In genomic region chr1:5886140-5886483, GRCh38 we compare ENCODE assay signal across 18 cellular contexts.
A peak's percentile ranks its signal among the peaks of the same experiment; 100 is the strongest.
DNase-seq lines count a peak whose midpoint lies in the region; ATAC-seq, FAIRE-seq and TF ChIP-seq lines count a peak whose summit lies in the region.
"Had no signal": no experiment of that assay in that cellular context is flagged by ENCODE, and none has a peak within 500 bp of the region (broad histone marks: within the 10 kb centered on the region; RNA-seq: fewer than 3 reads in every experiment).

No MANE protein-coding gene starts in this region.

- H3K36me3 ChIP-seq in SK-N-SH (replicated peaks in 1 of 2; ENCODE audit: control insufficient read depth in 1 of 2, insufficient read depth in 2 of 2, low read length in 1 of 2) = peaks cover 0 to 2% of the 10 kb centered on the region in 2 experiments
- peaks cover 23 to 52% (median 40%) of the 10 kb centered on the region in 11 experiments for H3K36me3 ChIP-seq in BLaER1 treated with 17β-estradiol and CSF1 and Interleukin-3, amounts not matched to agents 10 nM and 100 nM
- peaks cover 17% of the 10 kb centered on the region; the same call in 2 of the 3 replicates for H3K36me3 ChIP-seq in K562 (ENCODE audit: control insufficient read depth, insufficient read depth, low read length)
- peaks cover 4% of the 10 kb centered on the region for H3K36me3 ChIP-seq in osteoblast (ENCODE audit: insufficient read depth, low read length)

- peak overlapping the region in 1 of 2 experiments; percentile 77; a peak in 2 of 4 replicates for H3K27ac ChIP-seq in SK-N-SH (ENCODE audit: low read depth in 2 of 2, low read length in 1 of 2)
- H3K27ac ChIP-seq in BLaER1 treated with 17β-estradiol and CSF1 and Interleukin-3, amounts not matched to agents 10 nM and 100 nM = peak overlapping the region in 7 of 11 experiments; percentile 93 to 99 (median 95); a peak in 12 of 22 replicates
- peak overlapping the region; percentile 21; the same call in 2 of the 3 replicates for H3K27ac ChIP-seq in K562 (ENCODE audit: extremely low read depth, low read depth, low read length)
- no peak overlapping the region for H3K27ac ChIP-seq in osteoblast (ENCODE audit: low read depth, low read length)
- H3K27ac ChIP-seq: C4-2B had no signal

- H3K9me1 ChIP-seq in K562 (ENCODE audit: control insufficient read depth, insufficient read depth, low read length) = peaks cover 19% of the 10 kb centered on the region

- CTCF ChIA-PET in SK-N-SH (lab: Yijun Ruan, JAX) = interaction anchor here (1.5 kb wide), 2 partner anchors 37 to 89 kb away, joined by 3 to 4 read pairs; no protein-coding TSS in a partner anchor
- CTCF ChIA-PET in K562 (lab: Yijun Ruan, JAX; ENCODE audit: low intra/inter-chr PET ratio) = interaction anchor here (1.3 kb wide), 1 partner anchor 30 kb away, joined by 3 read pairs; no protein-coding TSS in a partner anchor

- H3K79me2 ChIP-seq in SK-N-SH (ENCODE audit: insufficient read depth) (no peaks in the 10 kb centered on the region), K562 (ENCODE audit: control insufficient read depth, insufficient read depth, low read length) (no peaks in the 10 kb centered on the region), osteoblast (ENCODE audit: insufficient read depth, low read length) (no peaks in the 10 kb centered on the region)

- H3K9me3 ChIP-seq in SK-N-SH = no peaks in the 10 kb centered on the region
- peaks cover 20 to 44% (median 34%) of the 10 kb centered on the region in 11 experiments for H3K9me3 ChIP-seq in BLaER1 treated with 17β-estradiol and CSF1 and Interleukin-3, amounts not matched to agents 10 nM and 100 nM (replicated peaks in 1 of 11)
- no peaks in the 10 kb centered on the region for H3K9me3 ChIP-seq in K562 (replicated peaks; ENCODE audit: control insufficient read depth, insufficient read depth, low read depth, low read length)
- no peaks in the 10 kb centered on the region for H3K9me3 ChIP-seq in osteoblast (ENCODE audit: low read depth, low read length)
- H3K9me3 ChIP-seq: Caco-2 had no signal

- H2AFZ ChIP-seq in SK-N-SH (ENCODE audit: low read depth) (no peak overlapping the region), K562 (ENCODE audit: low read depth, low read length) (no peak overlapping the region), osteoblast (ENCODE audit: low read length) (no peak overlapping the region)

- BruUV-seq in K562 (replicated peaks; lab: Mats Ljungman, UMichigan) = no TSS peak

- no peak for FAIRE-seq in K562 (lab: Jason Lieb, UNC)
- FAIRE-seq: D721Med, G401.6, GM12891, GM19239, HTR-8/SVneo had no signal

- TF ChIP-seq RAD21 in SK-N-SH (IDR thresholded peaks at IDR 0.05; ENCODE audit: low read length) = no peak
- TF ChIP-seq RAD21 in K562 (CRISPR knock-in tag; conservative IDR thresholded peaks at IDR 0.05 in 1 of 2, IDR thresholded peaks at IDR 0.05 in 1 of 2) = no peak

- in situ Hi-C loops in K562 (cut with MboI) = no loop called here

- POLR2A ChIA-PET in SK-N-SH (lab: Yijun Ruan, JAX) = interaction anchor here (0.6 to 1.7 kb wide), 2 partner anchors 27 to 238 kb away, joined by 3 to 5 read pairs; no protein-coding TSS in a partner anchor
- POLR2A ChIA-PET in K562 (lab: Yijun Ruan, JAX) = interaction anchor here (0.5 to 1.5 kb wide), 12 partner anchors 10 to 717 kb away, joined by 3 to 8 read pairs (median 3); no protein-coding TSS in a partner anchor

- H3K9me2 ChIP-seq in SK-N-SH = no peaks in the 10 kb centered on the region

- H3K27me3 ChIP-seq in SK-N-SH (ENCODE audit: insufficient read depth) (no peaks in the 10 kb centered on the region), K562 (ENCODE audit: control insufficient read depth in 2 of 2, insufficient read depth in 2 of 2, low read length in 2 of 2) (no peaks in the 10 kb centered on the region), osteoblast (ENCODE audit: insufficient read depth, low read length) (no peaks in the 10 kb centered on the region)
- peaks cover 0 to 11% (median 0%) of the 10 kb centered on the region in 11 experiments; a peak in 1 of 22 replicates for H3K27me3 ChIP-seq in BLaER1 treated with 17β-estradiol and CSF1 and Interleukin-3, amounts not matched to agents 10 nM and 100 nM

- H3K9ac ChIP-seq in SK-N-SH (no peak overlapping the region), K562 (ENCODE audit: insufficient read depth in 1 of 2, low read depth in 2 of 2, low read length in 2 of 2) (peak overlapping the region in 1 of 2 experiments; percentile 29; a peak in 1 of 4 replicates)
- H3K9ac ChIP-seq in BLaER1 treated with 17β-estradiol and CSF1 and Interleukin-3, amounts not matched to agents 10 nM and 100 nM = peak overlapping the region in 6 of 11 experiments; percentile 80 to 90 (median 84); a peak in 5 of 22 replicates

- H4K20me1 ChIP-seq in SK-N-SH (ENCODE audit: insufficient read depth) (no peaks in the 10 kb centered on the region), K562 (replicated peaks; ENCODE audit: control insufficient read depth, insufficient read depth, low read length) (peaks cover 45% of the 10 kb centered on the region), osteoblast (ENCODE audit: insufficient read depth, low read length) (no peaks in the 10 kb centered on the region)
- no peaks in the 10 kb centered on the region for H4K20me1 ChIP-seq in BLaER1 treated with 17β-estradiol and CSF1 and Interleukin-3, amounts not matched to agents 10 nM and 100 nM

- no peak for TF ChIP-seq EP300 in SK-N-SH (IDR thresholded peaks at IDR 0.05; ENCODE audit: borderline replicate concordance in 1 of 2, low read depth in 1 of 2, low read length in 1 of 2)
- no peak for TF ChIP-seq EP300 in K562 (IDR thresholded peaks at IDR 0.05; ENCODE audit: low read length)

- DNase-seq in SK-N-SH = peak; percentile 75
- no peak for DNase-seq in K562 (ENCODE audit: extremely low read depth in 1 of 4, low spot score in 3 of 4)
- DNase-seq in osteoblast (ENCODE audit: insufficient read length, low spot score, missing footprints) = peak; percentile 15
- DNase-seq in NCI-H146 (lab: John Stamatoyannopoulos, UW) = no peak
- DNase-seq: 8988T; Caco-2; CD4-positive, alpha-beta T cell; HCEC 1CT; IMR-90 had no signal

- TF ChIP-seq CTCF in SK-N-SH (IDR thresholded peaks at IDR 0.05) = no peak
- no peak for TF ChIP-seq CTCF in K562 (IDR thresholded peaks at IDR 0.05 in 2 of 3, conservative IDR thresholded peaks at IDR 0.05 in 1 of 3; ENCODE audit: insufficient read depth in 2 of 3, low read depth in 1 of 3, low read length in 3 of 3)
- TF ChIP-seq CTCF in osteoblast (IDR thresholded peaks at IDR 0.05; ENCODE audit: extremely low read depth, low read depth, low read length) = no peak

- no peaks in the 10 kb centered on the region for H3F3A ChIP-seq in SK-N-SH (replicated peaks; ENCODE audit: insufficient read depth)

- H3K4me2 ChIP-seq in SK-N-SH (no peak overlapping the region), K562 (ENCODE audit: insufficient read depth, low read length) (peak overlapping the region; percentile 34; the same call in 1 of the 2 replicates), osteoblast (ENCODE audit: insufficient read depth, low read length) (no peak overlapping the region)
- peak overlapping the region in 8 of 11 experiments; percentile 82 to 97 (median 94); a peak in 16 of 22 replicates for H3K4me2 ChIP-seq in BLaER1 treated with 17β-estradiol and CSF1 and Interleukin-3, amounts not matched to agents 10 nM and 100 nM

- H3K4me1 ChIP-seq in SK-N-SH (ENCODE audit: control insufficient read depth in 1 of 2, insufficient read depth in 2 of 2, low read depth in 1 of 2, low read length in 1 of 2) (peaks cover 0 to 50% of the 10 kb centered on the region in 2 experiments; a peak in 1 of 4 replicates), K562 (replicated peaks in 1 of 2; ENCODE audit: control insufficient read depth in 2 of 2, insufficient read depth in 2 of 2, low read length in 2 of 2) (peaks cover 22 to 57% of the 10 kb centered on the region in 2 experiments), osteoblast (ENCODE audit: insufficient read depth, low read length) (no peaks in the 10 kb centered on the region)
- H3K4me1 ChIP-seq in BLaER1 treated with 17β-estradiol and CSF1 and Interleukin-3, amounts not matched to agents 10 nM and 100 nM = peaks cover 41 to 84% (median 74%) of the 10 kb centered on the region in 10 experiments
- H3K4me1 ChIP-seq: Caco-2 had no signal

- 77% methylated on average over 10 of the region's 10 CpGs for WGBS in SK-N-SH (ENCODE audit: low lambda C conversion rate)
- WGBS in K562 (ENCODE audit: insufficient coverage, low coverage, missing lambda C conversion rate) = 16% methylated on average over 10 of the region's 10 CpGs

- ATAC-seq in SK-N-SH treated with all-trans-retinoic acid at 6 μM for 48 hours (no peak), K562 (no peak; the same call in 2 of the 3 replicates), HG03520 (IDR thresholded peaks at IDR 0.05; ENCODE audit: unreplicated experiment) (no peak)

- no peak for TF ChIP-seq POLR2A in K562 (conservative IDR thresholded peaks at IDR 0.05)

- H3K4me3 ChIP-seq in SK-N-SH (ENCODE audit: low read depth in 2 of 2, low read length in 1 of 2) (no peak overlapping the region), K562 (no peak overlapping the region), osteoblast (ENCODE audit: insufficient read depth, low read length) (no peak overlapping the region)
- H3K4me3 ChIP-seq in BLaER1 treated with 17β-estradiol and CSF1 and Interleukin-3, amounts not matched to agents 10 nM and 100 nM = peak overlapping the region in 3 of 10 experiments; percentile 32 to 43 (median 41); a peak in 1 of 20 replicates

- intact Hi-C loops in K562 (cut with micrococcal nuclease) = no loop called here

TF ChIP-seq in SK-N-SH, 30 proteins besides CTCF, POLR2A, EP300 and RAD21 (continues in another document):
- TF ChIP-seq JUND (IDR thresholded peaks at IDR 0.05) (no peak), MXI1 (IDR thresholded peaks at IDR 0.05; ENCODE audit: low read depth, low read length) (peak; percentile 47; the same call in 1 of the 2 replicates), MEF2A (IDR thresholded peaks at IDR 0.05; ENCODE audit: borderline replicate concordance, low read depth) (no peak), SMC3 (IDR thresholded peaks at IDR 0.05; ENCODE audit: low read depth, low read length) (no peak), GATA2 (CRISPR knock-in tag; IDR thresholded peaks at IDR 0.05) (0 out of 2 replicates have a peak, but pooled peaks have one; percentile 7)

TF ChIP-seq in SK-N-SH treated with all-trans-retinoic acid at 6 μM for 48 hours, 23 proteins besides CTCF, POLR2A, EP300 and RAD21 (continues in another document):
- no peak for TF ChIP-seq ZFP3 (CRISPR knock-in tag; IDR thresholded peaks at IDR 0.05)
- no peak for TF ChIP-seq ZC3H10 (CRISPR knock-in tag; IDR thresholded peaks at IDR 0.05)
- TF ChIP-seq PPARA (CRISPR knock-in tag; IDR thresholded peaks at IDR 0.05; ENCODE audit: borderline replicate concordance) = no peak
- TF ChIP-seq ZNF70 (CRISPR knock-in tag; IDR thresholded peaks at IDR 0.05) = no peak
- TF ChIP-seq ZFP30 (CRISPR knock-in tag; IDR thresholded peaks at IDR 0.05) = no peak

TF ChIP-seq in K562, 482 proteins besides CTCF, POLR2A, EP300 and RAD21 (continues in another document):
- TF ChIP-seq ZNF143 (CRISPR knock-in tag; IDR thresholded peaks at IDR 0.05) (no peak), HES1 (IDR thresholded peaks at IDR 0.05; ENCODE audit: low read depth) (no peak)

Comparison
In these comparisons a context has a peak if more than half of its experiments do, and no peak if none do; other contexts are left out.
1. DNase-seq: peak in SK-N-SH (single experiment) and osteoblast (single experiment); none in K562 (0 of 4) and NCI-H146 (single experiment).
2. H3K4me2 ChIP-seq: peak in BLaER1 treated with 17β-estradiol and CSF1 and Interleukin-3, amounts not matched to agents 10 nM and 100 nM (8 of 11) and K562 (single experiment); none in SK-N-SH (single experiment) and osteoblast (single experiment).
3. Of the 27 proteins assayed by ChIP-seq in both K562 and SK-N-SH: peak only in K562: none; only in SK-N-SH: GATA2 and MXI1; in both: none; in neither: 24; mixed calls (peak in some experiments, not most) for 1.